1 cellular context compared by ENCODE assay signal in the genomic region with DNA sequence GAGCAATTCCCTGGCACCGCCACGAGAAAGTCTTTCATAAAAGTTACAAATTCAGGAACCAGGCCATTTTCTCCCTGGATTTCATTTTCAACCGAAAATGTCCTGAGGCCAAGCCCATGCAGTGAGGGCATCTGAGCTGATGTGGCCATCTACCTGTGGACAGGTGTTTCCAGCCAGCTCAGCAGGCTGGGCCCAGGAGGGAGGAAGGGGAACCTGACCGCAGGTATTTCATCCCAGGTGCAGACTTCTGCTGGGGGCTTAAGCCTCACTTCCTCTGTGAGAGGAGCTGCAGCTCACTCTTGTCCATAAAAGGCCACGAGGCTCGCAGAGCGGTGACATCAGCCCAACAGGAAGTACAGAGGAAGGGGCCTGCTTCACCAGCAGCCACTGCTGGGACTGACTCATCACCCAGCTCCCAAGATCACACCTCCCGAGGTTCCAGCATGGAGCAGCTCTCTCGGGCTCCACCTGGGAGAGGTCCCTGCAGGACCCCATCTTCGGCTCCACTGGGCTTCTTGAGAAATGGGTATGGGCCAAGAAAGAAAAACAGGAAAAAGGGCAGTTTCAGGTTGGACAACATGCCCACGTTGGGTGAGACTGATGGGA.
A peak's percentile ranks its signal among the peaks of the same experiment; 100 is the strongest.
TF ChIP-seq lines count a peak whose summit lies in the region.

No MANE protein-coding gene starts in this region.

TF ChIP-seq in HEK293, 187 proteins besides CTCF, POLR2A, EP300 and RAD21 (continued from another document and continues in another):
- TF ChIP-seq ZNF610 (tag by site-specific recombination; IDR thresholded peaks at IDR 0.05; ENCODE audit: borderline replicate concordance) (no peak), ZNF791 (tag by site-specific recombination; IDR thresholded peaks at IDR 0.05) (no peak), ZXDB (tag by site-specific recombination; IDR thresholded peaks at IDR 0.05) (peak; percentile 64), ZNF623 (tag by site-specific recombination; IDR thresholded peaks at IDR 0.05) (no peak), GLIS2 (tag by site-specific recombination; IDR thresholded peaks at IDR 0.05) (peak; percentile 94), ZNF521 (tag by site-specific recombination; IDR thresholded peaks at IDR 0.05) (no peak), ZNF362 (tag by site-specific recombination; IDR thresholded peaks at IDR 0.05) (no peak), ZNF223 (tag by site-specific recombination; IDR thresholded peaks at IDR 0.05) (no peak), ZSCAN23 (tag by site-specific recombination; IDR thresholded peaks at IDR 0.05) (no peak), ZNF10 (tag by site-specific recombination; IDR thresholded peaks at IDR 0.05) (peak; percentile 77), ZBTB1 (tag by site-specific recombination; IDR thresholded peaks at IDR 0.05) (no peak), ZNF248 (tag by site-specific recombination; IDR thresholded peaks at IDR 0.05) (no peak), ZBTB17 (tag by site-specific recombination; IDR thresholded peaks at IDR 0.05) (peak; percentile 78), ZNF544 (tag by site-specific recombination; IDR thresholded peaks at IDR 0.05) (no peak), ZNF514 (tag by site-specific recombination; IDR thresholded peaks at IDR 0.05) (no peak), BCL11A (tag by site-specific recombination; IDR thresholded peaks at IDR 0.05; ENCODE audit: low read depth) (no peak), PRDM10 (tag by site-specific recombination; IDR thresholded peaks at IDR 0.05) (peak; percentile 86), ZNF600 (tag by site-specific recombination; IDR thresholded peaks at IDR 0.05) (no peak; the same call in 1 of the 2 replicates), ZFP69B (tag by site-specific recombination; IDR thresholded peaks at IDR 0.05) (no peak), ZNF513 (tag by site-specific recombination; IDR thresholded peaks at IDR 0.05) (peak; percentile 76), ZNF548 (tag by site-specific recombination; IDR thresholded peaks at IDR 0.05) (no peak), ZNF501 (tag by site-specific recombination; IDR thresholded peaks at IDR 0.05) (0 out of 2 replicates have a peak, but pooled peaks have one; percentile 23), ZNF645 (tag by site-specific recombination; IDR thresholded peaks at IDR 0.05) (no peak), SCRT2 (tag by site-specific recombination; IDR thresholded peaks at IDR 0.05) (no peak), ZNF121 (tag by site-specific recombination; IDR thresholded peaks at IDR 0.05) (no peak), ZNF76 (tag by site-specific recombination; IDR thresholded peaks at IDR 0.05; ENCODE audit: borderline replicate concordance, low read depth) (no peak; the same call in 1 of the 2 replicates), ZNF621 (tag by site-specific recombination; IDR thresholded peaks at IDR 0.05) (no peak), ZNF629 (tag by site-specific recombination; IDR thresholded peaks at IDR 0.05) (peak; percentile 89), ZNF585B (tag by site-specific recombination; IDR thresholded peaks at IDR 0.05) (no peak), ZSCAN30 (tag by site-specific recombination; IDR thresholded peaks at IDR 0.05) (peak; percentile 69), ZNF416 (tag by site-specific recombination; IDR thresholded peaks at IDR 0.05) (no peak), HOXD13 (CRISPR knock-in tag; IDR thresholded peaks at IDR 0.05; ENCODE audit: borderline replicate concordance) (no peak), ZNF341 (tag by site-specific recombination; IDR thresholded peaks at IDR 0.05; ENCODE audit: low read depth) (no peak), MEIS1 (CRISPR knock-in tag; IDR thresholded peaks at IDR 0.05; ENCODE audit: borderline replicate concordance) (no peak), ZNF777 (tag by site-specific recombination; IDR thresholded peaks at IDR 0.05; ENCODE audit: borderline replicate concordance) (no peak), ZNF174 (tag by site-specific recombination; IDR thresholded peaks at IDR 0.05) (no peak), ZNF785 (tag by site-specific recombination; IDR thresholded peaks at IDR 0.05) (no peak), ZNF274 (IDR thresholded peaks at IDR 0.05; ENCODE audit: low read length) (no peak), ZNF274 (tag by site-specific recombination; IDR thresholded peaks at IDR 0.05; ENCODE audit: borderline replicate concordance) (no peak), HOXA7 (CRISPR knock-in tag; IDR thresholded peaks at IDR 0.05; ENCODE audit: borderline replicate concordance) (no peak), ZNF837 (tag by site-specific recombination; IDR thresholded peaks at IDR 0.05) (no peak), ZNF560 (tag by site-specific recombination; IDR thresholded peaks at IDR 0.05; ENCODE audit: borderline replicate concordance) (no peak), ZNF133 (tag by site-specific recombination; IDR thresholded peaks at IDR 0.05) (no peak), EGR2 (tag by site-specific recombination; IDR thresholded peaks at IDR 0.05; ENCODE audit: low read depth) (no peak), ZNF311 (tag by site-specific recombination; IDR thresholded peaks at IDR 0.05; ENCODE audit: borderline replicate concordance) (no peak), ZNF16 (tag by site-specific recombination; IDR thresholded peaks at IDR 0.05; ENCODE audit: low read depth) (no peak)
- TF ChIP-seq, protein P1, sequence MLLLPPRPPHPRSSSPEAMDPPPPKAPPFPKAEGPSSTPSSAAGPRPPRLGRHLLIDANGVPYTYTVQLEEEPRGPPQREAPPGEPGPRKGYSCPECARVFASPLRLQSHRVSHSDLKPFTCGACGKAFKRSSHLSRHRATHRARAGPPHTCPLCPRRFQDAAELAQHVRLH (tag by site-specific recombination; IDR thresholded peaks at IDR 0.05) = no peak
- TF ChIP-seq, protein P2, sequence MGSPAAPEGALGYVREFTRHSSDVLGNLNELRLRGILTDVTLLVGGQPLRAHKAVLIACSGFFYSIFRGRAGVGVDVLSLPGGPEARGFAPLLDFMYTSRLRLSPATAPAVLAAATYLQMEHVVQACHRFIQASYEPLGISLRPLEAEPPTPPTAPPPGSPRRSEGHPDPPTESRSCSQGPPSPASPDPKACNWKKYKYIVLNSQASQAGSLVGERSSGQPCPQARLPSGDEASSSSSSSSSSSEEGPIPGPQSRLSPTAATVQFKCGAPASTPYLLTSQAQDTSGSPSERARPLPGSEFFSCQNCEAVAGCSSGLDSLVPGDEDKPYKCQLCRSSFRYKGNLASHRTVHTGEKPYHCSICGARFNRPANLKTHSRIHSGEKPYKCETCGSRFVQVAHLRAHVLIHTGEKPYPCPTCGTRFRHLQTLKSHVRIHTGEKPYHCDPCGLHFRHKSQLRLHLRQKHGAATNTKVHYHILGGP (tag by site-specific recombination; IDR thresholded peaks at IDR 0.05) = no peak
- TF ChIP-seq, protein P3, sequence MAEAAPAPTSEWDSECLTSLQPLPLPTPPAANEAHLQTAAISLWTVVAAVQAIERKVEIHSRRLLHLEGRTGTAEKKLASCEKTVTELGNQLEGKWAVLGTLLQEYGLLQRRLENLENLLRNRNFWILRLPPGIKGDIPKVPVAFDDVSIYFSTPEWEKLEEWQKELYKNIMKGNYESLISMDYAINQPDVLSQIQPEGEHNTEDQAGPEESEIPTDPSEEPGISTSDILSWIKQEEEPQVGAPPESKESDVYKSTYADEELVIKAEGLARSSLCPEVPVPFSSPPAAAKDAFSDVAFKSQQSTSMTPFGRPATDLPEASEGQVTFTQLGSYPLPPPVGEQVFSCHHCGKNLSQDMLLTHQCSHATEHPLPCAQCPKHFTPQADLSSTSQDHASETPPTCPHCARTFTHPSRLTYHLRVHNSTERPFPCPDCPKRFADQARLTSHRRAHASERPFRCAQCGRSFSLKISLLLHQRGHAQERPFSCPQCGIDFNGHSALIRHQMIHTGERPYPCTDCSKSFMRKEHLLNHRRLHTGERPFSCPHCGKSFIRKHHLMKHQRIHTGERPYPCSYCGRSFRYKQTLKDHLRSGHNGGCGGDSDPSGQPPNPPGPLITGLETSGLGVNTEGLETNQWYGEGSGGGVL (tag by site-specific recombination; IDR thresholded peaks at IDR 0.05) = no peak
- TF ChIP-seq, protein P4, sequence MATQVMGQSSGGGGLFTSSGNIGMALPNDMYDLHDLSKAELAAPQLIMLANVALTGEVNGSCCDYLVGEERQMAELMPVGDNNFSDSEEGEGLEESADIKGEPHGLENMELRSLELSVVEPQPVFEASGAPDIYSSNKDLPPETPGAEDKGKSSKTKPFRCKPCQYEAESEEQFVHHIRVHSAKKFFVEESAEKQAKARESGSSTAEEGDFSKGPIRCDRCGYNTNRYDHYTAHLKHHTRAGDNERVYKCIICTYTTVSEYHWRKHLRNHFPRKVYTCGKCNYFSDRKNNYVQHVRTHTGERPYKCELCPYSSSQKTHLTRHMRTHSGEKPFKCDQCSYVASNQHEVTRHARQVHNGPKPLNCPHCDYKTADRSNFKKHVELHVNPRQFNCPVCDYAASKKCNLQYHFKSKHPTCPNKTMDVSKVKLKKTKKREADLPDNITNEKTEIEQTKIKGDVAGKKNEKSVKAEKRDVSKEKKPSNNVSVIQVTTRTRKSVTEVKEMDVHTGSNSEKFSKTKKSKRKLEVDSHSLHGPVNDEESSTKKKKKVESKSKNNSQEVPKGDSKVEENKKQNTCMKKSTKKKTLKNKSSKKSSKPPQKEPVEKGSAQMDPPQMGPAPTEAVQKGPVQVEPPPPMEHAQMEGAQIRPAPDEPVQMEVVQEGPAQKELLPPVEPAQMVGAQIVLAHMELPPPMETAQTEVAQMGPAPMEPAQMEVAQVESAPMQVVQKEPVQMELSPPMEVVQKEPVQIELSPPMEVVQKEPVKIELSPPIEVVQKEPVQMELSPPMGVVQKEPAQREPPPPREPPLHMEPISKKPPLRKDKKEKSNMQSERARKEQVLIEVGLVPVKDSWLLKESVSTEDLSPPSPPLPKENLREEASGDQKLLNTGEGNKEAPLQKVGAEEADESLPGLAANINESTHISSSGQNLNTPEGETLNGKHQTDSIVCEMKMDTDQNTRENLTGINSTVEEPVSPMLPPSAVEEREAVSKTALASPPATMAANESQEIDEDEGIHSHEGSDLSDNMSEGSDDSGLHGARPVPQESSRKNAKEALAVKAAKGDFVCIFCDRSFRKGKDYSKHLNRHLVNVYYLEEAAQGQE (tag by site-specific recombination; IDR thresholded peaks at IDR 0.05) = no peak
- TF ChIP-seq, protein P5, sequence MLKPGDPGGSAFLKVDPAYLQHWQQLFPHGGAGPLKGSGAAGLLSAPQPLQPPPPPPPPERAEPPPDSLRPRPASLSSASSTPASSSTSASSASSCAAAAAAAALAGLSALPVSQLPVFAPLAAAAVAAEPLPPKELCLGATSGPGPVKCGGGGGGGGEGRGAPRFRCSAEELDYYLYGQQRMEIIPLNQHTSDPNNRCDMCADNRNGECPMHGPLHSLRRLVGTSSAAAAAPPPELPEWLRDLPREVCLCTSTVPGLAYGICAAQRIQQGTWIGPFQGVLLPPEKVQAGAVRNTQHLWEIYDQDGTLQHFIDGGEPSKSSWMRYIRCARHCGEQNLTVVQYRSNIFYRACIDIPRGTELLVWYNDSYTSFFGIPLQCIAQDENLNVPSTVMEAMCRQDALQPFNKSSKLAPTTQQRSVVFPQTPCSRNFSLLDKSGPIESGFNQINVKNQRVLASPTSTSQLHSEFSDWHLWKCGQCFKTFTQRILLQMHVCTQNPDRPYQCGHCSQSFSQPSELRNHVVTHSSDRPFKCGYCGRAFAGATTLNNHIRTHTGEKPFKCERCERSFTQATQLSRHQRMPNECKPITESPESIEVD (tag by site-specific recombination; IDR thresholded peaks at IDR 0.05) = no peak
